In the genomic region with DNA sequence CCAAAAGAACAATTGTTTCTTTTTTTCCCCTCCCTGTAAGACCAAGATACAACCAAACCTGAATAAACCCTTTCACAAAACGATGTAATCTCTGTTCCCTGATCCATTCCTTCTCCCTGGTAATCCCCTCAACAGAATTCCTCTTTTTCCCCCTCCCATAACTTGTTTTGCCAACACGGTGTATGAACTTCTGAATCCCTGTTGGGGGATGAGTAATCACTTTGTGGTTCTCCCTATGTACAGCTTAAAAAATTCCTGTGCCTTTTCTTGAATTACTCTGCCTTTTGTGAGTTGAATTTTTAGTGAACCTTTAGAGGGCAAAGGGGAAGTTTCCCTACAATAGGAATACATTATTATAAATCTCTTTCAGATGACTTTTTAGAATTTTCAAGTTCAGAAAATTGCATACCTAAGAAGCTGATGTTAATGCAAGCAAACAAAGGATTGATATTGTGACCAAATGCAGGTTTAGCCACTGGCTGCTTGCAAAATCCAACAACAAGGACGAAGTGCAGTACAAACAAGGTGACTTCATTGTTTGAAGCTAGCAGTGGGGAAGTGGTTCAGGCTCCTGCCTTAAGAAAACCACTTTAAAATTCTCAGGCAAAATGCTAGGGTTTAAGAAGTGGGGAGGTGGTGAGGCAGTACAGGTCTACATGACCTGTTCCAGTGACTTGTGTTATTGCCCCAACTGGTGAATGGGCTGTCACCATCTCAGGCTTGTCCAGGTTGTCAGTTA, we compare ENCODE assay signal across 15 cellular contexts. TPM values are rescaled to one million over a fixed set of nuclear protein-coding genes. Genes with fewer than 3 reads are reported as not detected.
DNase-seq lines count a peak whose midpoint lies in the region; TF ChIP-seq lines count a peak whose summit lies in the region.
"Had no signal": no experiment of that assay in that cellular context is flagged by ENCODE, and none has a peak within 500 bp of the region (broad histone marks: within the 10 kb centered on the region; RNA-seq: fewer than 3 reads in every experiment).

No MANE protein-coding gene starts in this region.

- H3K79me2 ChIP-seq in hepatocyte: no peaks in the 10 kb centered on the region

- H3K4me1 ChIP-seq in hepatocyte (ENCODE audit: insufficient read depth): no peaks in the 10 kb centered on the region
- H3K4me1 ChIP-seq in testis: peaks cover 12% of the 10 kb centered on the region

- no peaks in the 10 kb centered on the region for H3K9me3 ChIP-seq in hepatocyte (ENCODE audit: low read depth)
- no peaks in the 10 kb centered on the region for H3K9me3 ChIP-seq in testis
- H3K9me3 ChIP-seq: tibial nerve had no signal

- H3K36me3 ChIP-seq in hepatocyte (replicated peaks; ENCODE audit: insufficient read depth, low read depth): no peaks in the 10 kb centered on the region
- no peaks in the 10 kb centered on the region for H3K36me3 ChIP-seq in testis (ENCODE audit: low read depth, missing control alignments)
- H3K36me3 ChIP-seq: heart left ventricle, tibial nerve had no signal

- H3K27ac ChIP-seq in hepatocyte (peak overlapping the region; percentile 27), testis (peak overlapping the region; percentile 31 to 57)
- H3K27ac ChIP-seq: 22Rv1, heart left ventricle, tibial nerve had no signal

- H3K9me2 ChIP-seq in hepatocyte (replicated peaks; ENCODE audit: insufficient read depth): no peaks in the 10 kb centered on the region

- H3K4me3 ChIP-seq in astrocyte of the cerebellum (ENCODE audit: low read depth, low read length) (no peak overlapping the region), hepatocyte (no peak overlapping the region), testis (no peak overlapping the region)
- H3K4me3 ChIP-seq: heart left ventricle, tibial nerve had no signal

- H3K27me3 ChIP-seq in hepatocyte (no peaks in the 10 kb centered on the region), testis (no peaks in the 10 kb centered on the region)
- H3K27me3 ChIP-seq: heart left ventricle, tibial nerve had no signal

- H3K4me2 ChIP-seq in hepatocyte: no peak overlapping the region

- no peak for TF ChIP-seq CTCF in astrocyte of the cerebellum (IDR thresholded peaks at IDR 0.05; ENCODE audit: low read depth, low read length, missing control alignments)
- TF ChIP-seq CTCF in hepatocyte (IDR thresholded peaks at IDR 0.05; ENCODE audit: poor library complexity): no peak
- TF ChIP-seq CTCF in testis (IDR thresholded peaks at IDR 0.05): no peak

- H2AFZ ChIP-seq in hepatocyte: no peak overlapping the region

- no peaks in the 10 kb centered on the region for H4K20me1 ChIP-seq in hepatocyte (ENCODE audit: insufficient read depth, poor library complexity, severe bottlenecking)

- DNase-seq in DMS53 (lab: John Stamatoyannopoulos, UW): peak; percentile 3
- DNase-seq in DMS53 treated with DMSO at 0.1 percent for 48 hours (lab: John Stamatoyannopoulos, UW; ENCODE audit: unreplicated experiment): no peak
- peak; percentile 63 for DNase-seq in astrocyte of the cerebellum (ENCODE audit: low read depth)
- no peak for DNase-seq in hepatocyte (ENCODE audit: low spot score)
- DNase-seq in testis: no peak
- no peak for DNase-seq in NCI-H187 (lab: John Stamatoyannopoulos, UW)
- DNase-seq in activated CD8-positive, alpha-beta memory T cell treated with anti-CD3 and anti-CD28 coated beads, Interleukin-2, amount 50 U/mL, for 48 hours: no peak
- no peak for DNase-seq in stimulated activated CD8-positive, alpha-beta memory T cell treated with anti-CD3 and anti-CD28 coated beads, Interleukin-4, amount 100 ng/mL, for 48 hours
- DNase-seq: activated naive CD4-positive, alpha-beta T cell treated with anti-CD3 and anti-CD28 coated beads, Interleukin-2, amount 50 U/mL, for 16 hours; heart left ventricle; OCI-M1; stimulated activated CD4-positive, alpha-beta T cell treated with anti-CD3 and anti-CD28 coated beads, Interleukin-12 subunit alpha, Interleukin-12 subunit beta, amount 100 ng/mL, for 4 hours; T-helper 9 cell had no signal

- in situ Hi-C loops in astrocyte of the cerebellum (cut with HindIII; ENCODE audit: low sequenced_read_pairs): no loop called here

- TF ChIP-seq POLR2A in testis (IDR thresholded peaks at IDR 0.05): no peak

- 41% methylated on average over 3 of the region's 3 CpGs for WGBS in hepatocyte (ENCODE audit: low lambda C conversion rate, missing lambda C conversion rate)
- 49 to 73% methylated on average over 3 of the region's 3 CpGs for WGBS in testis, 2 donors

- intact Hi-C loops in testis (cut with DNase I; ENCODE audit: low total_unique reads): no loop called here

RNA-seq across cellular contexts. Expression of gene EPSTI1, which starts 15.0 kb away (rescaled TPM):
- total RNA-seq in hepatocyte: 22.2 and 24.5 TPM in 2 replicates
- polyA plus RNA-seq in hepatocyte: 27.7 and 31.0 TPM in 2 replicates
- 10 to 100 TPM in 1 of 2 donors, 1 to 10 TPM in 1; 9.6 to 12.5 TPM for total RNA-seq in testis
- 11.4 TPM for polyA plus RNA-seq in testis (ENCODE audit: insufficient read depth, low read depth, low replicate concordance)

RNA-seq across cellular contexts. Expression of gene DNAJC15, which starts 16.3 kb away (rescaled TPM):
- total RNA-seq in hepatocyte (3.5 and 4.3 TPM in 2 replicates), testis (10 to 100 TPM; 11.8 to 17.2 TPM)
- polyA plus RNA-seq in hepatocyte (10.6 and 12.4 TPM in 2 replicates), testis (ENCODE audit: insufficient read depth, low read depth, low replicate concordance) (49.8 TPM)

Comparison
In these comparisons a context has a peak if more than half of its experiments do, and no peak if none do; other contexts are left out.
1. DNase-seq: peak in DMS53 (single experiment) and astrocyte of the cerebellum (single experiment); none in DMS53 treated with DMSO at 0.1 percent for 48 hours (single experiment), hepatocyte (single experiment), testis (single experiment), NCI-H187 (0 of 2), activated CD8-positive, alpha-beta memory T cell treated with anti-CD3 and anti-CD28 coated beads, Interleukin-2, amount 50 U/mL, for 48 hours (single experiment) and stimulated activated CD8-positive, alpha-beta memory T cell treated with anti-CD3 and anti-CD28 coated beads, Interleukin-4, amount 100 ng/mL, for 48 hours (single experiment).